In genomic region chr7:71752171-71752935, GRCh38 we compare ENCODE assay signal across 1 cellular context.
TF ChIP-seq lines count a peak whose summit lies in the region.

No MANE protein-coding gene starts in this region.

TF ChIP-seq in HepG2, 621 proteins besides CTCF, POLR2A, EP300 and RAD21 (continued from another document and continues in another):
- TF ChIP-seq ASH2L (IDR thresholded peaks at IDR 0.05; ENCODE audit: insufficient read length, low read depth, low read length) (no peak), ZNF605 (CRISPR knock-in tag; IDR thresholded peaks at IDR 0.05) (no peak), ZBTB20 (CRISPR knock-in tag; IDR thresholded peaks at IDR 0.05; ENCODE audit: borderline replicate concordance, low read depth) (no peak), ZNF879 (CRISPR knock-in tag; IDR thresholded peaks at IDR 0.05) (no peak), SNRNP70 (IDR thresholded peaks at IDR 0.05; ENCODE audit: low read depth, low read length) (no peak), FOXA1 (IDR thresholded peaks at IDR 0.05) (no peak), FOXA1 (CRISPR knock-in tag; IDR thresholded peaks at IDR 0.05) (no peak), HOXD1 (CRISPR knock-in tag; IDR thresholded peaks at IDR 0.05) (no peak), ZNF670 (CRISPR knock-in tag; IDR thresholded peaks at IDR 0.05; ENCODE audit: borderline replicate concordance) (no peak), NR2C2 (CRISPR knock-in tag; IDR thresholded peaks at IDR 0.05; ENCODE audit: borderline replicate concordance) (no peak), AKAP8 (CRISPR knock-in tag; IDR thresholded peaks at IDR 0.05) (no peak), ATF5 (CRISPR knock-in tag; IDR thresholded peaks at IDR 0.05; ENCODE audit: low read depth) (no peak), SP2 (CRISPR knock-in tag; IDR thresholded peaks at IDR 0.05) (no peak), MAX (IDR thresholded peaks at IDR 0.05) (no peak), BRD4 (CRISPR knock-in tag; IDR thresholded peaks at IDR 0.05) (no peak), ZNF572 (CRISPR knock-in tag; IDR thresholded peaks at IDR 0.05) (no peak), SATB2 (CRISPR knock-in tag; IDR thresholded peaks at IDR 0.05) (no peak), ZNF839 (CRISPR knock-in tag; IDR thresholded peaks at IDR 0.05; ENCODE audit: borderline replicate concordance) (no peak), SSRP1 (CRISPR knock-in tag; IDR thresholded peaks at IDR 0.05) (no peak), RERE (CRISPR knock-in tag; IDR thresholded peaks at IDR 0.05; ENCODE audit: low read depth) (no peak), GMEB2 (CRISPR knock-in tag; IDR thresholded peaks at IDR 0.05; ENCODE audit: low read depth) (no peak), MNT (IDR thresholded peaks at IDR 0.05) (no peak), ARID2 (CRISPR knock-in tag; IDR thresholded peaks at IDR 0.05; ENCODE audit: borderline replicate concordance) (no peak), ZNF274 (CRISPR knock-in tag; IDR thresholded peaks at IDR 0.05) (no peak), YY1 (IDR thresholded peaks at IDR 0.05; ENCODE audit: insufficient read depth, insufficient replicate concordance, low read depth, low read length) (peak; percentile 12), ZNF333 (CRISPR knock-in tag; IDR thresholded peaks at IDR 0.05; ENCODE audit: borderline replicate concordance) (no peak), MTA3 (CRISPR knock-in tag; IDR thresholded peaks at IDR 0.05) (no peak), RBAK (CRISPR knock-in tag; IDR thresholded peaks at IDR 0.05) (no peak), SPEN (CRISPR knock-in tag; IDR thresholded peaks at IDR 0.05; ENCODE audit: low read depth) (no peak), PTBP1 (IDR thresholded peaks at IDR 0.05; ENCODE audit: low read depth, low read length, poor library complexity, severe bottlenecking) (no peak), ISL2 (CRISPR knock-in tag; IDR thresholded peaks at IDR 0.05) (no peak), CENPX (CRISPR knock-in tag; IDR thresholded peaks at IDR 0.05) (no peak), ZNF547 (CRISPR knock-in tag; IDR thresholded peaks at IDR 0.05) (no peak), ZNF619 (CRISPR knock-in tag; IDR thresholded peaks at IDR 0.05) (no peak), MAF1 (CRISPR knock-in tag; IDR thresholded peaks at IDR 0.05; ENCODE audit: borderline replicate concordance) (no peak), CERS6 (CRISPR knock-in tag; IDR thresholded peaks at IDR 0.05) (no peak), PLRG1 (conservative IDR thresholded peaks at IDR 0.05) (no peak), ZNF816 (CRISPR knock-in tag; IDR thresholded peaks at IDR 0.05; ENCODE audit: borderline replicate concordance) (no peak), PCBP2 (optimal IDR thresholded peaks at IDR 0.05; ENCODE audit: low read depth, low read length, poor library complexity, severe bottlenecking) (no peak), ZNF263 (CRISPR knock-in tag; IDR thresholded peaks at IDR 0.05) (no peak), ZNF256 (CRISPR knock-in tag; conservative IDR thresholded peaks at IDR 0.05) (no peak), TEAD3 (CRISPR knock-in tag; optimal IDR thresholded peaks at IDR 0.05; ENCODE audit: borderline replicate concordance) (no peak), SKIL (CRISPR knock-in tag; IDR thresholded peaks at IDR 0.05; ENCODE audit: borderline replicate concordance) (no peak)
- TF ChIP-seq, protein P1, sequence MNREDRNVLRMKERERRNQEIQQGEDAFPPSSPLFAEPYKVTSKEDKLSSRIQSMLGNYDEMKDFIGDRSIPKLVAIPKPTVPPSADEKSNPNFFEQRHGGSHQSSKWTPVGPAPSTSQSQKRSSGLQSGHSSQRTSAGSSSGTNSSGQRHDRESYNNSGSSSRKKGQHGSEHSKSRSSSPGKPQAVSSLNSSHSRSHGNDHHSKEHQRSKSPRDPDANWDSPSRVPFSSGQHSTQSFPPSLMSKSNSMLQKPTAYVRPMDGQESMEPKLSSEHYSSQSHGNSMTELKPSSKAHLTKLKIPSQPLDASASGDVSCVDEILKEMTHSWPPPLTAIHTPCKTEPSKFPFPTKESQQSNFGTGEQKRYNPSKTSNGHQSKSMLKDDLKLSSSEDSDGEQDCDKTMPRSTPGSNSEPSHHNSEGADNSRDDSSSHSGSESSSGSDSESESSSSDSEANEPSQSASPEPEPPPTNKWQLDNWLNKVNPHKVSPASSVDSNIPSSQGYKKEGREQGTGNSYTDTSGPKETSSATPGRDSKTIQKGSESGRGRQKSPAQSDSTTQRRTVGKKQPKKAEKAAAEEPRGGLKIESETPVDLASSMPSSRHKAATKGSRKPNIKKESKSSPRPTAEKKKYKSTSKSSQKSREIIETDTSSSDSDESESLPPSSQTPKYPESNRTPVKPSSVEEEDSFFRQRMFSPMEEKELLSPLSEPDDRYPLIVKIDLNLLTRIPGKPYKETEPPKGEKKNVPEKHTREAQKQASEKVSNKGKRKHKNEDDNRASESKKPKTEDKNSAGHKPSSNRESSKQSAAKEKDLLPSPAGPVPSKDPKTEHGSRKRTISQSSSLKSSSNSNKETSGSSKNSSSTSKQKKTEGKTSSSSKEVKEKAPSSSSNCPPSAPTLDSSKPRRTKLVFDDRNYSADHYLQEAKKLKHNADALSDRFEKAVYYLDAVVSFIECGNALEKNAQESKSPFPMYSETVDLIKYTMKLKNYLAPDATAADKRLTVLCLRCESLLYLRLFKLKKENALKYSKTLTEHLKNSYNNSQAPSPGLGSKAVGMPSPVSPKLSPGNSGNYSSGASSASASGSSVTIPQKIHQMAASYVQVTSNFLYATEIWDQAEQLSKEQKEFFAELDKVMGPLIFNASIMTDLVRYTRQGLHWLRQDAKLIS (CRISPR knock-in tag; IDR thresholded peaks at IDR 0.05), result no peak
- TF ChIP-seq, protein P2, sequence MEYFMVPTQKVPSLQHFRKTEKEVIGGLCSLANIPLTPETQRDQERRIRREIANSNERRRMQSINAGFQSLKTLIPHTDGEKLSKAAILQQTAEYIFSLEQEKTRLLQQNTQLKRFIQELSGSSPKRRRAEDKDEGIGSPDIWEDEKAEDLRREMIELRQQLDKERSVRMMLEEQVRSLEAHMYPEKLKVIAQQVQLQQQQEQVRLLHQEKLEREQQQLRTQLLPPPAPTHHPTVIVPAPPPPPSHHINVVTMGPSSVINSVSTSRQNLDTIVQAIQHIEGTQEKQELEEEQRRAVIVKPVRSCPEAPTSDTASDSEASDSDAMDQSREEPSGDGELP (IDR thresholded peaks at IDR 0.05; ENCODE audit: borderline replicate concordance, low read depth), result no peak
- TF ChIP-seq, protein P3, sequence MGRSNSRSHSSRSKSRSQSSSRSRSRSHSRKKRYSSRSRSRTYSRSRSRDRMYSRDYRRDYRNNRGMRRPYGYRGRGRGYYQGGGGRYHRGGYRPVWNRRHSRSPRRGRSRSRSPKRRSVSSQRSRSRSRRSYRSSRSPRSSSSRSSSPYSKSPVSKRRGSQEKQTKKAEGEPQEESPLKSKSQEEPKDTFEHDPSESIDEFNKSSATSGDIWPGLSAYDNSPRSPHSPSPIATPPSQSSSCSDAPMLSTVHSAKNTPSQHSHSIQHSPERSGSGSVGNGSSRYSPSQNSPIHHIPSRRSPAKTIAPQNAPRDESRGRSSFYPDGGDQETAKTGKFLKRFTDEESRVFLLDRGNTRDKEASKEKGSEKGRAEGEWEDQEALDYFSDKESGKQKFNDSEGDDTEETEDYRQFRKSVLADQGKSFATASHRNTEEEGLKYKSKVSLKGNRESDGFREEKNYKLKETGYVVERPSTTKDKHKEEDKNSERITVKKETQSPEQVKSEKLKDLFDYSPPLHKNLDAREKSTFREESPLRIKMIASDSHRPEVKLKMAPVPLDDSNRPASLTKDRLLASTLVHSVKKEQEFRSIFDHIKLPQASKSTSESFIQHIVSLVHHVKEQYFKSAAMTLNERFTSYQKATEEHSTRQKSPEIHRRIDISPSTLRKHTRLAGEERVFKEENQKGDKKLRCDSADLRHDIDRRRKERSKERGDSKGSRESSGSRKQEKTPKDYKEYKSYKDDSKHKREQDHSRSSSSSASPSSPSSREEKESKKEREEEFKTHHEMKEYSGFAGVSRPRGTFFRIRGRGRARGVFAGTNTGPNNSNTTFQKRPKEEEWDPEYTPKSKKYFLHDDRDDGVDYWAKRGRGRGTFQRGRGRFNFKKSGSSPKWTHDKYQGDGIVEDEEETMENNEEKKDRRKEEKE (IDR thresholded peaks at IDR 0.05), result no peak
